Comparison of ENCODE assay signal across 7 cellular contexts in the genomic region with DNA sequence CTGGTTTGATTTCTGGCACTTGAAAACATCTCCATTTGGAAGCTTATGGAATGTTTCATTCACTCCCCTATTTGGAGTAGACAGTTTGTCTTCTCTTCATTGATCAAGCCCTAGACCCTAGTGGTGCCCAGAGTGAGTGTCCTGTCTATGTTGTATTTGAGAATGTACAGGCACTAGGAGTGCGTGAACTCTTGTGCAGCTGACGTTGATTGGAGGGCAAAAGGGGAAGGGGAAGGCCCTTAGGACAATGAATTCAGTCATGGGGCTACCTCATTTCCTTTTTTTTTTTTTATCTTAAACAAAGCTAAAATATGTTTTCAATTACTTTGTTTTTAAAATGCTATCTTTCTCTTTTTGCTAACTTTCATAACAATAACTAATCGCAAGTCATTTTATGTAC.
DNase-seq lines count a peak whose midpoint lies in the region; ATAC-seq and TF ChIP-seq lines count a peak whose summit lies in the region.

No MANE protein-coding gene starts in this region.

- H3K4me2 ChIP-seq in H9 (ENCODE audit: insufficient read depth, insufficient read length, low read length) (no peak overlapping the region), skeletal muscle satellite cell (ENCODE audit: low read length) (peak overlapping the region; percentile 1)

- intact Hi-C loops in esophagus muscularis mucosa (cut with DNase I): loop anchor here (5.0 kb wide), 1 partner anchor 62 kb away; no protein-coding TSS in a partner anchor

- no peak overlapping the region for H3K14ac ChIP-seq in H9 (ENCODE audit: insufficient read depth, low read length)

- H3K4ac ChIP-seq in H9 (ENCODE audit: low read depth, low read length): no peak overlapping the region

- no peak overlapping the region for H2BK12ac ChIP-seq in H9 (ENCODE audit: insufficient read length, low read depth, low read length)

- peaks cover 31 to 39% of the 10 kb centered on the region in 2 experiments for H3K4me1 Mint-ChIP-seq in H9

- no peak overlapping the region for H3K23ac ChIP-seq in H9 (ENCODE audit: insufficient read length, low read depth, low read length)

- H3T11ph ChIP-seq in H9 (ENCODE audit: low read length): no peak overlapping the region

- no peaks in the 10 kb centered on the region for H3K36me3 ChIP-seq in esophagus muscularis mucosa
- no peaks in the 10 kb centered on the region for H3K36me3 ChIP-seq in skeletal muscle satellite cell (ENCODE audit: insufficient read depth, low read length)

- H2AFZ ChIP-seq in H9 (ENCODE audit: low read length): no peak overlapping the region

- no peaks in the 10 kb centered on the region for H3K9me3 ChIP-seq in H9 (ENCODE audit: control insufficient read depth, low read depth, low read length)
- H3K9me3 ChIP-seq in esophagus muscularis mucosa: no peaks in the 10 kb centered on the region
- no peaks in the 10 kb centered on the region for H3K9me3 ChIP-seq in skeletal muscle satellite cell (replicated peaks; ENCODE audit: low read length)

- no peak for TF ChIP-seq EP300 in esophagus muscularis mucosa (IDR thresholded peaks at IDR 0.05)

- H3K27ac ChIP-seq in H9 (ENCODE audit: insufficient read length, low read depth, low read length) (no peak overlapping the region), esophagus muscularis mucosa (replicated peaks in 1 of 4) (peak overlapping the region; percentile 39 to 64 (median 58))

- no peak overlapping the region for H3K4me3 Mint-ChIP-seq in H9

- H3K4me3 ChIP-seq in esophagus muscularis mucosa: no peak overlapping the region
- H3K4me3 ChIP-seq in skeletal muscle satellite cell (ENCODE audit: low read length): no peak overlapping the region

- no peaks in the 10 kb centered on the region for H4K20me1 ChIP-seq in H9 (ENCODE audit: control insufficient read depth, insufficient read depth, insufficient read length)

- no peak overlapping the region for H2AK5ac ChIP-seq in H9 (ENCODE audit: insufficient read length, low read length)

- H3K18ac ChIP-seq in H9 (ENCODE audit: insufficient read length, low read depth, low read length): no peak overlapping the region

- H3K27me3 Mint-ChIP-seq in H9 (ENCODE audit: low read depth): no peaks in the 10 kb centered on the region

- no peaks in the 10 kb centered on the region for H3K36me3 Mint-ChIP-seq in H9 (ENCODE audit: insufficient read depth in 1 of 3, low read depth in 3 of 3)

- H2BK5ac ChIP-seq in H9 (ENCODE audit: insufficient read length, low read length): no peak overlapping the region

- ATAC-seq in HG02884 (IDR thresholded peaks at IDR 0.05; ENCODE audit: unreplicated experiment) (no peak), HG03342 (IDR thresholded peaks at IDR 0.05; ENCODE audit: unreplicated experiment) (no peak)

- no peak for DNase-seq in H9
- DNase-seq in OCI-M1 (lab: John Stamatoyannopoulos, UW): peak; percentile 78
- DNase-seq in esophagus muscularis mucosa (ENCODE audit: extremely low spot score): no peak
- DNase-seq in SHP77 (lab: John Stamatoyannopoulos, UW): no peak

- no peaks in the 10 kb centered on the region for H3K79me1 ChIP-seq in H9 (ENCODE audit: insufficient read depth, low read depth, low read length, poor library complexity, severe bottlenecking)

- H3K9ac ChIP-seq in H9 (ENCODE audit: extremely low read depth, insufficient read length, low read length): no peak overlapping the region
- H3K9ac ChIP-seq in skeletal muscle satellite cell (ENCODE audit: low read depth, low read length): no peak overlapping the region

- H3K56ac ChIP-seq in H9 (ENCODE audit: insufficient read length, low read depth, low read length): no peak overlapping the region

- H3K23me2 ChIP-seq in H9 (ENCODE audit: insufficient read length, low read depth, low read length, poor library complexity, severe bottlenecking): no peaks in the 10 kb centered on the region

- no peak overlapping the region for H4K91ac ChIP-seq in H9 (ENCODE audit: insufficient read length, low read depth, low read length)

- no peak for TF ChIP-seq CTCF in H9 (conservative IDR thresholded peaks at IDR 0.05)
- TF ChIP-seq CTCF in esophagus muscularis mucosa (IDR thresholded peaks at IDR 0.05): no peak

- no peak overlapping the region for H4K8ac ChIP-seq in H9 (replicated peaks; ENCODE audit: insufficient read length, low read depth, low read length)

- no peak overlapping the region for H2BK20ac ChIP-seq in H9 (ENCODE audit: low read depth, low read length, poor library complexity, severe bottlenecking)

- H3K27ac Mint-ChIP-seq in H9: no peak overlapping the region

- 0 out of 2 replicates have a peak overlapping the region, but pooled peaks have one; percentile 76 for H2BK15ac ChIP-seq in H9 (ENCODE audit: low read depth, low read length)

- TF ChIP-seq POLR2A in esophagus muscularis mucosa (IDR thresholded peaks at IDR 0.05; ENCODE audit: low read depth): no peak

- no CpG with 5 or more reads among the region's 3 CpGs for WGBS in H9 (ENCODE audit: extremely low coverage, insufficient read length, low lambda C conversion rate)
- 67% methylated on average over 3 of the region's 3 CpGs for WGBS in esophagus muscularis mucosa

- H3K27me3 ChIP-seq in H9 (ENCODE audit: insufficient read depth, low read length) (no peaks in the 10 kb centered on the region), esophagus muscularis mucosa (no peaks in the 10 kb centered on the region), skeletal muscle satellite cell (ENCODE audit: control insufficient read depth, insufficient read depth, low read length) (no peaks in the 10 kb centered on the region)

- no peaks in the 10 kb centered on the region for H3K9me3 Mint-ChIP-seq in H9

- H3K79me2 ChIP-seq in H9 (ENCODE audit: insufficient read depth, low read length): no peaks in the 10 kb centered on the region; the same call in 1 of the 2 replicates

- no peaks in the 10 kb centered on the region; the same call in 1 of the 2 replicates for H3K4me1 ChIP-seq in H9 (ENCODE audit: insufficient read depth, low read length)
- H3K4me1 ChIP-seq in esophagus muscularis mucosa: peaks cover 68 to 81% (median 70%) of the 10 kb centered on the region in 4 donors
- H3K4me1 ChIP-seq in skeletal muscle satellite cell (ENCODE audit: control insufficient read depth, insufficient read depth, low read length): peaks cover 58% of the 10 kb centered on the region

- H2BK120ac ChIP-seq in H9 (ENCODE audit: low read depth, low read length, poor library complexity, severe bottlenecking): no peak overlapping the region

- H4K5ac ChIP-seq in H9 (ENCODE audit: insufficient read length, low read depth, low read length): no peak overlapping the region
